Comparison of ENCODE assay signal across 9 cellular contexts in the genomic region with DNA sequence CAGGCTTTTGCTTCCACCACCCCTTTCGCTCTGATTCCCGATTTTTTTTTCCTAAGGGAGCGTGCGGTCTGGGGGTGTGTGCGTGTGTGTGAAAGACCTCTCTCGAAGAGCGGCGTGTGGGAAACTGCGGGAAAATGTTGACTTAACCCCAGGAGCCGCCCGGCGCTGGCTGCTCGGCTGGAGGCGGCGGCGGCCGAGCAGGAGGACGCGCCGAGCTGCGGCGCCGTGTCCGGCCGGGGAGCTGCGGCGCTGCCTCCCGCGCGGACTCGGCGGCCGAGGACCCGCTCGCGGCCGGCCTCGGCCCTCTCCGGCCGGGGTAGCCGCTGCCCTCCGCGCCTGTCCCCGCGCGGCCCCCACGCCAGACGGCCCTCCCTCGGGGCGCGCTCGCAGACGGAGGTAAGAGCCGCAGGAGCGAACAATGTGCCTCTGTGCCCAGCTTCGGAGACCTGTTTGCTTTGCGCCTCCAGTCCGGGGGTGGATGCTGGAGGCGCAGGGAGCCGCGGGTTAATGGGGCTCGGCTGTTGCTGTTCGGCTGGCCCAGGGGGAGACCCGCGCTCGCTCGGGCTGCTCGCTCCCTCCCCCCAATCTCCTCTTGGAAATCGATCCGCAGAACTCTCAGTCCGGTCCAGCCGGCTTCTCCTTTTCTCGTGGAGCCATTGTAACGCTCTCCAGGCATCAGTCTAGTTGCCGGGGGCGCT. TPM values are rescaled to one million over a fixed set of nuclear protein-coding genes. Genes with fewer than 3 reads are reported as not detected.
A peak's percentile ranks its signal among the peaks of the same experiment; 100 is the strongest.
DNase-seq lines count a peak whose midpoint lies in the region; FAIRE-seq and TF ChIP-seq lines count a peak whose summit lies in the region.
"Had no signal": no experiment of that assay in that cellular context is flagged by ENCODE, and none has a peak within 500 bp of the region (broad histone marks: within the 10 kb centered on the region; RNA-seq: fewer than 3 reads in every experiment).

No MANE protein-coding gene starts in this region.

- H3K9me3 Mint-ChIP-seq in IgD-negative memory B cell = peaks cover 0 to 3% (median 2%) of the 10 kb centered on the region in 3 donors
- H3K9me3 Mint-ChIP-seq in MCF 10A (ENCODE audit: unreplicated experiment) = no peaks in the 10 kb centered on the region
- H3K9me3 Mint-ChIP-seq: memory B cell had no signal

- H3K4me1 ChIP-seq in keratinocyte (ENCODE audit: control insufficient read depth, extremely low read depth, insufficient read depth, low read length) = peaks cover 4% of the 10 kb centered on the region

- H3K9me1 ChIP-seq in keratinocyte (ENCODE audit: control insufficient read depth, extremely low read depth, insufficient read depth, low read length) = no peaks in the 10 kb centered on the region

- H3K27ac Mint-ChIP-seq in IgD-negative memory B cell = no peak overlapping the region
- no peak overlapping the region for H3K27ac Mint-ChIP-seq in MCF 10A (ENCODE audit: low read depth, unreplicated experiment)
- H3K27ac Mint-ChIP-seq: memory B cell had no signal

- H3K27me3 Mint-ChIP-seq in IgD-negative memory B cell (peaks cover 32% of the 10 kb centered on the region), MCF 10A (ENCODE audit: insufficient read depth, unreplicated experiment) (peaks cover 41% of the 10 kb centered on the region)

- H3K4me1 Mint-ChIP-seq in IgD-negative memory B cell (peaks cover 3 to 14% (median 6%) of the 10 kb centered on the region in 3 donors), MCF 10A (ENCODE audit: insufficient read depth, unreplicated experiment) (peaks cover 7% of the 10 kb centered on the region)

- H3K4me3 ChIP-seq in keratinocyte (ENCODE audit: control insufficient read depth in 2 of 3, extremely low read depth in 1 of 3, insufficient read depth in 2 of 3, low read depth in 1 of 3, low read length in 3 of 3) = peak overlapping the region; percentile 43 to 83 (median 78)

- no peak for FAIRE-seq in keratinocyte (lab: Jason Lieb, UNC)

- CTCF ChIA-PET in MCF 10A (lab: Yijun Ruan, JAX) = interaction anchor here (0.6 to 1.0 kb wide), 8 partner anchors 9 to 1369 kb away, joined by 3 to 6 read pairs (median 3); no protein-coding TSS in a partner anchor

- H3K4me2 ChIP-seq in keratinocyte (ENCODE audit: control insufficient read depth, extremely low read depth, insufficient read depth, low read depth, low read length) = peak overlapping the region; percentile 94

- H3K9me3 ChIP-seq in keratinocyte (ENCODE audit: control insufficient read depth, low read depth, low read length) = no peaks in the 10 kb centered on the region

- no peaks in the 10 kb centered on the region for H3K79me2 ChIP-seq in keratinocyte (ENCODE audit: control insufficient read depth, insufficient read depth, low read length)

- no peak overlapping the region for H3K9ac ChIP-seq in keratinocyte (ENCODE audit: control insufficient read depth, extremely low read depth, insufficient read depth, low read length)

- POLR2A ChIA-PET in MCF 10A (lab: Yijun Ruan, JAX) = interaction anchor here (0.5 to 6.6 kb wide), 12 partner anchors 8 to 1599 kb away, joined by 3 to 56 read pairs (median 4); no protein-coding TSS in a partner anchor

- H3K27ac ChIP-seq in keratinocyte (ENCODE audit: control insufficient read depth, insufficient read depth, low read length) = no peak overlapping the region

- dilution Hi-C loops in keratinocyte (cut with MboI; ENCODE audit: extremely low pct_ligation_motif_present, low sequenced_read_pairs) = no loop called here

- DNase-seq in DMS153 treated with DMSO at 0.1 percent for 48 hours (lab: John Stamatoyannopoulos, UW; ENCODE audit: unreplicated experiment) (peak; percentile 25), MCF 10A (ENCODE audit: unreplicated experiment) (peak; percentile 59), keratinocyte (ENCODE audit: low read depth, low spot score) (no peak), superior temporal gyrus (ENCODE audit: extremely low spot score) (peak; percentile 8), NOMO-1 treated with dmso at 0.1 percent for 144 hours (lab: John Stamatoyannopoulos, UW; ENCODE audit: unreplicated experiment) (no peak), NCI-H226 (no peak)
- no peak for DNase-seq in activated CD8-positive, alpha-beta memory T cell treated with anti-CD3 and anti-CD28 coated beads for 24 hours

- H3K36me3 ChIP-seq in keratinocyte (ENCODE audit: control insufficient read depth in 2 of 2, extremely low read depth in 1 of 2, insufficient read depth in 2 of 2, low read length in 2 of 2) = no peaks in the 10 kb centered on the region

- no TSS peak for BruUV-seq in MCF 10A (replicated peaks; lab: Mats Ljungman, UMichigan)

- no peak for TF ChIP-seq CTCF in MCF 10A (IDR thresholded peaks at IDR 0.05; ENCODE audit: unreplicated experiment)
- no peak for TF ChIP-seq CTCF in keratinocyte (optimal IDR thresholded peaks at IDR 0.05 in 1 of 3, IDR thresholded peaks at IDR 0.05 in 1 of 3, conservative IDR thresholded peaks at IDR 0.05 in 1 of 3; ENCODE audit: extremely low read depth in 1 of 3, insufficient read depth in 2 of 3, low read length in 3 of 3)

- H3K36me3 Mint-ChIP-seq in IgD-negative memory B cell (no peaks in the 10 kb centered on the region), MCF 10A (ENCODE audit: insufficient read depth, unreplicated experiment) (no peaks in the 10 kb centered on the region)
- H3K36me3 Mint-ChIP-seq: memory B cell had no signal

- H4K20me1 ChIP-seq in keratinocyte (ENCODE audit: control insufficient read depth, extremely low read depth, insufficient read depth, low read length) = no peaks in the 10 kb centered on the region

- intact Hi-C loops in MCF 10A (cut with micrococcal nuclease) = loop anchor here (2.0 to 5.0 kb wide), 4 partner anchors 253 to 1585 kb away; no protein-coding TSS in a partner anchor

- peak overlapping the region; percentile 94 for H2AFZ ChIP-seq in keratinocyte (ENCODE audit: control insufficient read depth, low read length)

- H3K27me3 ChIP-seq in keratinocyte (ENCODE audit: control insufficient read depth, extremely low read depth, insufficient read depth, low read length) = peaks cover 68% of the 10 kb centered on the region

- peak overlapping the region in 3 of 4 donors; percentile 38 to 58 (median 51) for H3K4me3 Mint-ChIP-seq in IgD-negative memory B cell
- H3K4me3 Mint-ChIP-seq in MCF 10A (ENCODE audit: unreplicated experiment) = peak overlapping the region; percentile 98

RNA-seq across cellular contexts. Expression of a gene that starts 1.2 kb away (rescaled TPM):
- polyA plus RNA-seq in IgD-negative memory B cell = not detected
- 3.0 and 3.4 TPM in 2 replicates for total RNA-seq in MCF 10A (2022)
- 3.4 to 18.5 TPM (median 6.6 TPM) in 3 replicates for polyA plus RNA-seq in keratinocyte
- polyA plus RNA-seq in keratinocyte (2011; ENCODE audit: low read depth) = 42.9 TPM
- 3.5 and 6.8 TPM in 2 replicates for polyA plus RNA-seq in keratinocyte (2011; cell fraction: cytosol; rRNA removed)
- polyA plus RNA-seq in keratinocyte (2011; cell fraction: nucleus; rRNA removed) = 23.5 and 29.1 TPM in 2 replicates
- polyA plus RNA-seq in keratinocyte (2012; ENCODE audit: low replicate concordance) = 2.7 and 30.0 TPM in 2 replicates
- 23.0 to 49.6 TPM (median 47.9 TPM) in 3 replicates for polyA minus RNA-seq in keratinocyte
- 3.6 TPM for polyA minus RNA-seq in keratinocyte (2011; cell fraction: cytosol; rRNA and poly(A)+ RNA removed)
- polyA minus RNA-seq in keratinocyte (2011; cell fraction: nucleus; rRNA and poly(A)+ RNA removed) = 33.9 and 47.7 TPM in 2 replicates

Comparison
In these comparisons a context has a peak if more than half of its experiments do, and no peak if none do; other contexts are left out.
1. DNase-seq: peak in DMS153 treated with DMSO at 0.1 percent for 48 hours (single experiment), MCF 10A (single experiment) and superior temporal gyrus (single experiment); none in keratinocyte (single experiment), activated CD8-positive, alpha-beta memory T cell treated with anti-CD3 and anti-CD28 coated beads for 24 hours (single experiment), NOMO-1 treated with dmso at 0.1 percent for 144 hours (single experiment) and NCI-H226 (single experiment).